Comparison of ENCODE assay signal across 26 cellular contexts in the genomic region with DNA sequence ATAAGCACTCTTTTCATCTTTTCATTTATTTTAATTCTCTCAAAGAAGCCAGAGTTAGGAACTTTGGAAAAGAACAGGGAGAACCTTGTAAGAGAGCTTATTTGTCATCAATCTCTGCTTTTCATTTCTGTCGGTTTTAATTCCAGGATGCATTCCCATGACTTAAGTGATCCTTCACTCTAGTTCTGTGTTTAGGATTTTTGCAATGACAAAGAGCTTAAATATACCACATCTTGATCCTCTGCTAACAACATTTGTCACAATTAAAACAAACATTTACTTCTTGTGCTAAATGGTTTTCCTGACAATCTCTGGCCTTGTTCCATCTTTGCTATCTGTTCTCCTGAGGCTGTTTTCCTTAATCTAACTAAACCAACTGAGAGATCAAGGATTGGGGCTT.
DNase-seq lines count a peak whose midpoint lies in the region; ATAC-seq and TF ChIP-seq lines count a peak whose summit lies in the region.
"Had no signal": no experiment of that assay in that cellular context is flagged by ENCODE, and none has a peak within 500 bp of the region (broad histone marks: within the 10 kb centered on the region; RNA-seq: fewer than 3 reads in every experiment).

No MANE protein-coding gene starts in this region.

- WGBS in endodermal cell (ENCODE audit: insufficient coverage in 1 of 2, insufficient read length in 1 of 2), 2 experiments = 57 to 77% methylated on average over 1 of the region's 1 CpG

- H3K27ac ChIP-seq in endodermal cell (ENCODE audit: low read depth, low read length) = peak overlapping the region; percentile 73
- H3K27ac ChIP-seq in neural cell (ENCODE audit: low read length) = peak overlapping the region; percentile 17
- H3K27ac ChIP-seq in CD4-positive, alpha-beta memory T cell (ENCODE audit: low read depth, low read length) = no peak overlapping the region
- H3K27ac ChIP-seq: brain microvascular endothelial cell, neutrophil, PC-9, suprapubic skin had no signal

- no peaks in the 10 kb centered on the region for H3K79me2 ChIP-seq in neural cell (replicated peaks; ENCODE audit: insufficient read depth, low read length)

- TF ChIP-seq EP300 in neural cell (conservative IDR thresholded peaks at IDR 0.05; ENCODE audit: poor library complexity, severe bottlenecking) = no peak

- H3K4me3 Mint-ChIP-seq in endodermal cell = no peak overlapping the region
- H3K4me3 Mint-ChIP-seq in CD4-positive, alpha-beta memory T cell = no peak overlapping the region
- H3K4me3 Mint-ChIP-seq: activated CD8-positive, alpha-beta T cell treated with anti-CD3 and anti-CD28 coated beads for 36 hours; stimulated activated memory B cell treated with anti-CD40 and anti-IgM and Interleukin-4, amounts not matched to agents 10 μg/mL and 1 μg/mL and 100 μg/mL, for 72 hours; T-cell had no signal

- CTCF ChIA-PET in CD4-positive, alpha-beta memory T cell (lab: Charles Lee; ENCODE audit: partially characterized antibody) = no interaction called here

- H3K4me2 ChIP-seq in neural cell (ENCODE audit: low read length) = no peak overlapping the region
- H3K4me2 ChIP-seq: PC-9 had no signal

- POLR2A ChIA-PET in CD4-positive, alpha-beta memory T cell (lab: Charles Lee; ENCODE audit: partially characterized antibody) = no interaction called here

- peaks cover 5% of the 10 kb centered on the region for H3F3A ChIP-seq in neural cell (ENCODE audit: insufficient read depth, low read length, poor library complexity, severe bottlenecking)

- H2AFZ ChIP-seq in neural cell (ENCODE audit: low read depth, low read length) = no peak overlapping the region
- H2AFZ ChIP-seq: PC-9 had no signal

- peaks cover 55% of the 10 kb centered on the region for H3K4me1 Mint-ChIP-seq in endodermal cell
- H3K4me1 Mint-ChIP-seq in CD4-positive, alpha-beta memory T cell = no peaks in the 10 kb centered on the region
- H3K4me1 Mint-ChIP-seq: T-cell had no signal

- H3K27me3 ChIP-seq in endodermal cell (ENCODE audit: control insufficient read depth, insufficient read depth, low read length, poor library complexity, severe bottlenecking) (no peaks in the 10 kb centered on the region), neural cell (ENCODE audit: insufficient read depth, low read depth, low read length) (no peaks in the 10 kb centered on the region)
- H3K27me3 ChIP-seq in CD4-positive, alpha-beta memory T cell (ENCODE audit: insufficient read depth, low read length) = no peaks in the 10 kb centered on the region
- H3K27me3 ChIP-seq: brain microvascular endothelial cell, neutrophil, suprapubic skin had no signal

- H3K9me3 Mint-ChIP-seq in endodermal cell = no peaks in the 10 kb centered on the region
- no peaks in the 10 kb centered on the region for H3K9me3 Mint-ChIP-seq in CD4-positive, alpha-beta memory T cell
- H3K9me3 Mint-ChIP-seq: stimulated activated memory B cell treated with anti-CD40 and anti-IgM and Interleukin-4, amounts not matched to agents 10 μg/mL and 1 μg/mL and 100 μg/mL, for 72 hours; T-cell had no signal

- H3K36me3 ChIP-seq in endodermal cell (ENCODE audit: control insufficient read depth, insufficient read depth, low read length) (no peaks in the 10 kb centered on the region), neural cell (ENCODE audit: insufficient read depth, low read length) (no peaks in the 10 kb centered on the region)
- no peaks in the 10 kb centered on the region for H3K36me3 ChIP-seq in CD4-positive, alpha-beta memory T cell (ENCODE audit: insufficient read depth, low read length)
- H3K36me3 ChIP-seq: brain microvascular endothelial cell, neutrophil, suprapubic skin had no signal

- H3K9ac ChIP-seq in endodermal cell (ENCODE audit: extremely low read depth, low read length, poor library complexity, severe bottlenecking) = no peak overlapping the region
- no peak overlapping the region for H3K9ac ChIP-seq in neural cell (ENCODE audit: low read length)

- peaks cover 18% of the 10 kb centered on the region for H3K4me1 ChIP-seq in endodermal cell (ENCODE audit: control insufficient read depth, insufficient read depth, low read length)
- H3K4me1 ChIP-seq in CD4-positive, alpha-beta memory T cell (ENCODE audit: insufficient read depth, low read length) = no peaks in the 10 kb centered on the region
- H3K4me1 ChIP-seq: suprapubic skin had no signal

- H3K4me3 ChIP-seq in endodermal cell (ENCODE audit: low read length) (peak overlapping the region; percentile 31), neural cell (ENCODE audit: low read length) (no peak overlapping the region)
- H3K4me3 ChIP-seq in CD4-positive, alpha-beta memory T cell (ENCODE audit: low read length in 2 of 2) = no peak overlapping the region
- H3K4me3 ChIP-seq: mucosa of descending colon, PC-9, suprapubic skin had no signal

- no peaks in the 10 kb centered on the region for H3K27me3 Mint-ChIP-seq in endodermal cell (ENCODE audit: insufficient read depth)
- no peaks in the 10 kb centered on the region for H3K27me3 Mint-ChIP-seq in CD4-positive, alpha-beta memory T cell
- H3K27me3 Mint-ChIP-seq: activated CD8-positive, alpha-beta T cell treated with anti-CD3 and anti-CD28 coated beads for 36 hours; stimulated activated memory B cell treated with anti-CD40 and anti-IgM and Interleukin-4, amounts not matched to agents 10 μg/mL and 1 μg/mL and 100 μg/mL, for 72 hours; T-cell had no signal

- H3K36me3 Mint-ChIP-seq in endodermal cell (ENCODE audit: low read depth) = no peaks in the 10 kb centered on the region
- no peaks in the 10 kb centered on the region for H3K36me3 Mint-ChIP-seq in CD4-positive, alpha-beta memory T cell
- H3K36me3 Mint-ChIP-seq: stimulated activated memory B cell treated with anti-CD40 and anti-IgM and Interleukin-4, amounts not matched to agents 10 μg/mL and 1 μg/mL and 100 μg/mL, for 72 hours; T-cell had no signal

- no peak for TF ChIP-seq RAD21 in neural cell (conservative IDR thresholded peaks at IDR 0.05)

- no peak overlapping the region for H3K27ac Mint-ChIP-seq in endodermal cell
- no peak overlapping the region for H3K27ac Mint-ChIP-seq in CD4-positive, alpha-beta memory T cell
- H3K27ac Mint-ChIP-seq: activated CD8-positive, alpha-beta T cell treated with anti-CD3 and anti-CD28 coated beads for 36 hours; stimulated activated memory B cell treated with anti-CD40 and anti-IgM and Interleukin-4, amounts not matched to agents 10 μg/mL and 1 μg/mL and 100 μg/mL, for 72 hours; T-cell had no signal

- DNase-seq in AG09319 (ENCODE audit: extremely low read depth, low read depth) (peak; percentile 44), NCI-H82 (lab: John Stamatoyannopoulos, UW) (peak; percentile 44), endodermal cell (no peak), left cardiac atrium (no peak), NCI-H524 (lab: John Stamatoyannopoulos, UW) (no peak)
- DNase-seq in CD4-positive, alpha-beta memory T cell = no peak
- DNase-seq: activated CD4-positive, CD25-positive, alpha-beta regulatory T cell treated with anti-CD3 and anti-CD28 coated beads, Interleukin-2, amount 50 U/mL, for 72 hours; activated CD8-positive, alpha-beta T cell treated with anti-CD3 and anti-CD28 coated beads for 36 hours; activated gamma-delta T cell; activated T-cell treated with anti-CD3 and anti-CD28 coated beads for 4 hours; brain microvascular endothelial cell; DMS53; effector CD8-positive, alpha-beta T cell; GF-D8; left ventricle myocardium superior; mucosa of descending colon; NCI-H2081; NK-92 treated with Interleukin-12 subunit alpha and Interleukin-12 subunit beta, amount 100 ng/mL, for 24 hours; PC-9; T-cell had no signal

- H4K20me1 ChIP-seq in neural cell (ENCODE audit: insufficient read depth) = no peaks in the 10 kb centered on the region

- intact Hi-C loops in left cardiac atrium (cut with DNase I) = no loop called here
- intact Hi-C loops in CD4-positive, alpha-beta memory T cell (cut with micrococcal nuclease) = no loop called here

- H3K9me3 ChIP-seq in endodermal cell (ENCODE audit: control insufficient read depth, low read length) (no peaks in the 10 kb centered on the region), neural cell (ENCODE audit: low read length) (no peaks in the 10 kb centered on the region)
- H3K9me3 ChIP-seq in CD4-positive, alpha-beta memory T cell (ENCODE audit: control insufficient read depth in 1 of 2, low read length in 2 of 2) = no peaks in the 10 kb centered on the region
- H3K9me3 ChIP-seq: mucosa of descending colon, neutrophil, suprapubic skin had no signal

- TF ChIP-seq CTCF in AG09319 (IDR thresholded peaks at IDR 0.05; ENCODE audit: low read depth, low read length) = no peak
- no peak for TF ChIP-seq CTCF in endodermal cell (conservative IDR thresholded peaks at IDR 0.05)
- TF ChIP-seq CTCF in neural cell (IDR thresholded peaks at IDR 0.05; ENCODE audit: poor library complexity, severe bottlenecking) = no peak

- no peaks in the 10 kb centered on the region for H3K9me2 ChIP-seq in neural cell (ENCODE audit: insufficient read depth, low read length)

- ATAC-seq in left cardiac atrium (no peak), GM19351 (IDR thresholded peaks at IDR 0.05; ENCODE audit: unreplicated experiment) (no peak)
- ATAC-seq: activated CD8-positive, alpha-beta T cell treated with anti-CD3 and anti-CD28 coated beads for 36 hours; HCT116; left ventricle myocardium superior; mucosa of descending colon; stimulated activated memory B cell treated with anti-CD40 and anti-IgM and Interleukin-4, amounts not matched to agents 10 μg/mL and 1 μg/mL and 100 μg/mL, for 72 hours; T-cell had no signal

TF ChIP-seq in neural cell, 6 proteins besides CTCF, POLR2A, EP300 and RAD21 (continues in another document):
- TF ChIP-seq EZH2 (IDR thresholded peaks at IDR 0.05; ENCODE audit: borderline replicate concordance, insufficient read depth, low read length, poor library complexity, severe bottlenecking) (no peak), TAF1 (IDR thresholded peaks at IDR 0.05; ENCODE audit: low read depth) (no peak), SMC3 (conservative IDR thresholded peaks at IDR 0.05; ENCODE audit: poor library complexity) (no peak)

Comparison
In these comparisons a context has a peak if more than half of its experiments do, and no peak if none do; other contexts are left out.
1. DNase-seq: peak in AG09319 (single experiment) and NCI-H82 (single experiment); none in endodermal cell (single experiment), left cardiac atrium (single experiment), CD4-positive, alpha-beta memory T cell (0 of 5) and NCI-H524 (0 of 2).